Comparison of ENCODE assay signal across 1 cellular context in genomic region chr11:19559746-19560145, GRCh38.
TF ChIP-seq lines count a peak whose summit lies in the region.

No MANE protein-coding gene starts in this region.

TF ChIP-seq in GM23338, 12 proteins besides CTCF, POLR2A, EP300 and RAD21 (continued from another document):
- TF ChIP-seq ZNF462 (CRISPR knock-in tag; IDR thresholded peaks at IDR 0.05) (no peak), ETS1 (IDR thresholded peaks at IDR 0.05) (no peak)
